23 cellular contexts compared by ENCODE assay signal in genomic region chr1:2962541-2962940, GRCh38. TPM values are rescaled to one million over a fixed set of nuclear protein-coding genes. Genes with fewer than 3 reads are reported as not detected.
DNase-seq lines count a peak whose midpoint lies in the region; ATAC-seq and TF ChIP-seq lines count a peak whose summit lies in the region.
"Had no signal": no experiment of that assay in that cellular context is flagged by ENCODE, and none has a peak within 500 bp of the region (broad histone marks: within the 10 kb centered on the region; RNA-seq: fewer than 3 reads in every experiment).

No MANE protein-coding gene starts in this region.

- H3K4me1 ChIP-seq in right lobe of liver (no peaks in the 10 kb centered on the region), sigmoid colon (no peaks in the 10 kb centered on the region), SJCRH30 (no peaks in the 10 kb centered on the region)
- H3K4me1 ChIP-seq: BLaER1 had no signal

- H3K4me3 ChIP-seq in right lobe of liver (no peak overlapping the region), sigmoid colon (no peak overlapping the region), SJCRH30 (no peak overlapping the region)
- H3K4me3 ChIP-seq: BLaER1, GM12878 had no signal

- intact Hi-C loops in right lobe of liver (cut with DNase I) (no loop called here), sigmoid colon (cut with DNase I) (no loop called here)

- peak; percentile 51 for DNase-seq in activated effector memory CD4-positive, alpha-beta T cell treated with anti-CD3 and anti-CD28 coated beads, Interleukin-2, amount 50 U/mL, for 16 hours
- no peak for DNase-seq in activated effector memory CD4-positive, alpha-beta T cell treated with Interleukin-2 at 50 U/mL for 16 hours
- DNase-seq in NCI-H69 (lab: John Stamatoyannopoulos, UW) = peak; percentile 19
- DNase-seq in right lobe of liver = peak in 2 of 3 donors; percentile 6 to 19
- peak; percentile 26 for DNase-seq in sigmoid colon
- DNase-seq in cerebellar nuclear complex (lab: John Stamatoyannopoulos, UW) = no peak
- no peak for DNase-seq in SJCRH30
- no peak for DNase-seq in germinal center (ENCODE audit: low spot score)
- DNase-seq: 8988T; Calu3; CD8-positive, alpha-beta T cell; DMS53; DND-41; EL; GOT3; H7; HFFc6 had no signal

- H3K9me3 ChIP-seq in right lobe of liver = peaks cover 0 to 3% (median 0%) of the 10 kb centered on the region in 4 donors
- H3K9me3 ChIP-seq in sigmoid colon = peaks cover 0 to 12% (median 5%) of the 10 kb centered on the region in 4 donors
- H3K9me3 ChIP-seq in SJCRH30 (replicated peaks) = peaks cover 10% of the 10 kb centered on the region

- H3K27me3 ChIP-seq in right lobe of liver = no peaks in the 10 kb centered on the region
- peaks cover 0 to 14% (median 0%) of the 10 kb centered on the region in 3 donors for H3K27me3 ChIP-seq in sigmoid colon
- peaks cover 2% of the 10 kb centered on the region; the same call in 1 of the 2 replicates for H3K27me3 ChIP-seq in SJCRH30

- ATAC-seq in right lobe of liver = no peak
- ATAC-seq: CD8-positive, alpha-beta T cell; GM12878; HCT116 had no signal

- no peak for TF ChIP-seq CTCF in right lobe of liver (IDR thresholded peaks at IDR 0.05)
- TF ChIP-seq CTCF in sigmoid colon (IDR thresholded peaks at IDR 0.05) = no peak

- H3K27ac ChIP-seq in right lobe of liver = no peak overlapping the region
- no peak overlapping the region for H3K27ac ChIP-seq in sigmoid colon
- H3K27ac ChIP-seq in SJCRH30 = no peak overlapping the region
- H3K27ac ChIP-seq: BLaER1 had no signal

- TF ChIP-seq EP300 in sigmoid colon (IDR thresholded peaks at IDR 0.05) = no peak

- TF ChIP-seq POLR2A in right lobe of liver (IDR thresholded peaks at IDR 0.05) (no peak), sigmoid colon (IDR thresholded peaks at IDR 0.05) (no peak)

- H3K36me3 ChIP-seq in right lobe of liver (no peaks in the 10 kb centered on the region), sigmoid colon (no peaks in the 10 kb centered on the region), SJCRH30 (no peaks in the 10 kb centered on the region)
- H3K36me3 ChIP-seq: BLaER1 had no signal

- 39% methylated on average over 4 of the region's 8 CpGs for WGBS in right lobe of liver (ENCODE audit: insufficient coverage, low coverage, low lambda C conversion rate, missing lambda C conversion rate)
- 39 to 64% methylated on average over 8 of the region's 8 CpGs for WGBS in sigmoid colon, 2 donors

RNA-seq across cellular contexts. Expression of gene ACTRT2, which starts 58.7 kb away (rescaled TPM):
- total RNA-seq in right lobe of liver = not detected
- total RNA-seq in sigmoid colon = not detected
- not detected for polyA plus RNA-seq in sigmoid colon
- total RNA-seq in SJCRH30 (2014; rRNA removed; shearing (Covaris generic)) = not detected in 2 replicates
- total RNA-seq: A673; Calu3; CD8-positive, alpha-beta T cell; G401; GM12878; HFFc6 had no signal
- polyA plus RNA-seq: AG04450, GM12878 had no signal

Comparison
In these comparisons a context has a peak if more than half of its experiments do, and no peak if none do; other contexts are left out.
1. DNase-seq: peak in activated effector memory CD4-positive, alpha-beta T cell treated with anti-CD3 and anti-CD28 coated beads, Interleukin-2, amount 50 U/mL, for 16 hours (single experiment), NCI-H69 (single experiment), right lobe of liver (2 of 3) and sigmoid colon (single experiment); none in activated effector memory CD4-positive, alpha-beta T cell treated with Interleukin-2 at 50 U/mL for 16 hours (single experiment), cerebellar nuclear complex (0 of 2), SJCRH30 (0 of 2) and germinal center (single experiment).